17 cellular contexts compared by ENCODE assay signal in genomic region chr7:103093429-103093828, GRCh38.
"Had no signal": no experiment of that assay in that cellular context is flagged by ENCODE, and none has a peak within 500 bp of the region (broad histone marks: within the 10 kb centered on the region; RNA-seq: fewer than 3 reads in every experiment).

No MANE protein-coding gene starts in this region.

- H3K27ac ChIP-seq: left ventricle myocardium inferior, pancreas, psoas muscle, right atrium auricular region, thyroid gland had no signal

- H3K27ac Mint-ChIP-seq: activated CD4-positive, alpha-beta memory T cell treated with anti-CD3 and anti-CD28 coated beads, Interleukin-2, amount 10 ng/mL, durations not matched to agents 7 days and 5 days; activated naive CD8-positive, alpha-beta T cell treated with anti-CD3 and anti-CD28 coated beads for 36 hours; natural killer cell treated with Interleukin-12 subunit alpha and Interleukin-12 subunit beta and Interleukin-15 and Interleukin-18, amount 100 ng/mL, for 72 hours; T-helper 1 cell treated with Interleukin-12 subunit alpha and Interleukin-12 subunit beta and Interleukin-4 antibody, amounts not matched to agents 30 μg/mL and 1 μg/mL, for 36 hours had no signal

- H3K4me3 ChIP-seq: left ventricle myocardium inferior, pancreas, psoas muscle, right atrium auricular region, thyroid gland had no signal

- H3K27me3 ChIP-seq: pancreas, right atrium auricular region, thyroid gland had no signal

- H3K4me1 Mint-ChIP-seq: activated CD4-positive, alpha-beta memory T cell treated with anti-CD3 and anti-CD28 coated beads, Interleukin-2, amount 10 ng/mL, durations not matched to agents 7 days and 5 days; activated naive CD8-positive, alpha-beta T cell treated with anti-CD3 and anti-CD28 coated beads for 36 hours had no signal

- ATAC-seq: natural killer cell treated with Interleukin-12 subunit alpha and Interleukin-12 subunit beta and Interleukin-15 and Interleukin-18, amount 100 ng/mL, for 72 hours; pancreas; psoas muscle; stimulated activated naive CD8-positive, alpha-beta T cell treated with anti-CD3 and anti-CD28 coated beads, Interleukin-15, Interleukin-2, amounts not matched to agents 100 U/mL and 50 U/mL, for 24 hours had no signal

- H3K4me3 Mint-ChIP-seq: activated CD4-positive, alpha-beta memory T cell treated with anti-CD3 and anti-CD28 coated beads, Interleukin-2, amount 10 ng/mL, durations not matched to agents 7 days and 5 days; activated naive CD8-positive, alpha-beta T cell treated with anti-CD3 and anti-CD28 coated beads for 36 hours; natural killer cell treated with Interleukin-12 subunit alpha and Interleukin-12 subunit beta and Interleukin-15 and Interleukin-18, amount 100 ng/mL, for 72 hours; T-helper 1 cell treated with Interleukin-12 subunit alpha and Interleukin-12 subunit beta and Interleukin-4 antibody, amounts not matched to agents 30 μg/mL and 1 μg/mL, for 36 hours had no signal

- H3K27me3 Mint-ChIP-seq: activated CD4-positive, alpha-beta memory T cell treated with anti-CD3 and anti-CD28 coated beads, Interleukin-2, amount 10 ng/mL, durations not matched to agents 7 days and 5 days; activated naive CD8-positive, alpha-beta T cell treated with anti-CD3 and anti-CD28 coated beads for 36 hours; natural killer cell treated with Interleukin-12 subunit alpha and Interleukin-12 subunit beta and Interleukin-15 and Interleukin-18, amount 100 ng/mL, for 72 hours had no signal

- H3K4me1 ChIP-seq: left ventricle myocardium inferior, pancreas, psoas muscle, right atrium auricular region, thyroid gland had no signal

- H3K9me3 Mint-ChIP-seq: activated CD4-positive, alpha-beta memory T cell treated with anti-CD3 and anti-CD28 coated beads, Interleukin-2, amount 10 ng/mL, durations not matched to agents 7 days and 5 days; activated naive CD8-positive, alpha-beta T cell treated with anti-CD3 and anti-CD28 coated beads for 36 hours; natural killer cell treated with Interleukin-12 subunit alpha and Interleukin-12 subunit beta and Interleukin-15 and Interleukin-18, amount 100 ng/mL, for 72 hours; T-helper 1 cell treated with Interleukin-12 subunit alpha and Interleukin-12 subunit beta and Interleukin-4 antibody, amounts not matched to agents 30 μg/mL and 1 μg/mL, for 36 hours had no signal

- H3K9me3 ChIP-seq: left ventricle myocardium inferior, pancreas, psoas muscle, right atrium auricular region, thyroid gland had no signal

- DNase-seq: activated CD4-positive, alpha-beta memory T cell treated with anti-CD3 and anti-CD28 coated beads, Interleukin-2, amount 10 ng/mL, durations not matched to agents 7 days and 5 days; activated CD4-positive, alpha-beta T cell treated with anti-CD3 and anti-CD28 coated beads for 4 hours; activated CD4-positive, CD25-positive, alpha-beta regulatory T cell; activated naive CD4-positive, alpha-beta T cell treated with Interleukin-2 at 50 U/mL for 16 hours; activated naive CD8-positive, alpha-beta T cell treated with anti-CD3 and anti-CD28 coated beads for 36 hours; effector CD4-positive, alpha-beta T cell; foreskin melanocyte; glutamatergic neuron; left ventricle myocardium inferior; pancreas; psoas muscle; stimulated activated CD4-positive, alpha-beta T cell treated with anti-CD3 and anti-CD28 coated beads, Interleukin-4, amount 100 ng/mL, for 24 hours; stimulated activated naive CD8-positive, alpha-beta T cell treated with anti-CD3 and anti-CD28 coated beads, Interleukin-15, Interleukin-2, amounts not matched to agents 100 U/mL and 50 U/mL, for 24 hours; thyroid gland had no signal

- H3K36me3 ChIP-seq: thyroid gland had no signal
